Comparison of ENCODE assay signal across 2 cellular contexts in genomic region chr19:19071897-19072296, GRCh38.
TF ChIP-seq lines count a peak whose summit lies in the region.

No MANE protein-coding gene starts in this region.

TF ChIP-seq in IMR-90, 13 proteins besides CTCF, POLR2A, EP300 and RAD21:
- TF ChIP-seq BHLHE40 (IDR thresholded peaks at IDR 0.05; ENCODE audit: low read depth, low read length), result no peak
- no peak for TF ChIP-seq ELK1 (IDR thresholded peaks at IDR 0.05; ENCODE audit: borderline replicate concordance, low read depth, low read length)
- TF ChIP-seq MAZ (IDR thresholded peaks at IDR 0.05; ENCODE audit: borderline replicate concordance, low read depth, low read length), result no peak
- TF ChIP-seq FOS (IDR thresholded peaks at IDR 0.05; ENCODE audit: low read depth, low read length), result no peak
- no peak for TF ChIP-seq NFE2L2 (IDR thresholded peaks at IDR 0.05; ENCODE audit: low read depth, low read length)
- no peak for TF ChIP-seq RCOR1 (IDR thresholded peaks at IDR 0.05; ENCODE audit: insufficient replicate concordance, low read length)
- no peak for TF ChIP-seq SMC3 (IDR thresholded peaks at IDR 0.05; ENCODE audit: low read depth, low read length)
- no peak for TF ChIP-seq RFX5 (IDR thresholded peaks at IDR 0.05; ENCODE audit: low read depth, low read length)
- TF ChIP-seq CEBPB (IDR thresholded peaks at IDR 0.05; ENCODE audit: low read depth, low read length), result no peak
- no peak for TF ChIP-seq MXI1 (IDR thresholded peaks at IDR 0.05; ENCODE audit: borderline replicate concordance, low read depth, low read length)

TF ChIP-seq in K562, 482 proteins besides CTCF, POLR2A, EP300 and RAD21:
- TF ChIP-seq ZBTB26 (CRISPR knock-in tag; IDR thresholded peaks at IDR 0.05) (no peak), ZNF121 (CRISPR knock-in tag; conservative IDR thresholded peaks at IDR 0.05) (peak; percentile 74)
